In genomic region chr10:84328303-84329093, GRCh38 we compare ENCODE assay signal across 7 cellular contexts.
A peak's percentile ranks its signal among the peaks of the same experiment; 100 is the strongest.
DNase-seq lines count a peak whose midpoint lies in the region; ATAC-seq and TF ChIP-seq lines count a peak whose summit lies in the region.

A gene with protein sequence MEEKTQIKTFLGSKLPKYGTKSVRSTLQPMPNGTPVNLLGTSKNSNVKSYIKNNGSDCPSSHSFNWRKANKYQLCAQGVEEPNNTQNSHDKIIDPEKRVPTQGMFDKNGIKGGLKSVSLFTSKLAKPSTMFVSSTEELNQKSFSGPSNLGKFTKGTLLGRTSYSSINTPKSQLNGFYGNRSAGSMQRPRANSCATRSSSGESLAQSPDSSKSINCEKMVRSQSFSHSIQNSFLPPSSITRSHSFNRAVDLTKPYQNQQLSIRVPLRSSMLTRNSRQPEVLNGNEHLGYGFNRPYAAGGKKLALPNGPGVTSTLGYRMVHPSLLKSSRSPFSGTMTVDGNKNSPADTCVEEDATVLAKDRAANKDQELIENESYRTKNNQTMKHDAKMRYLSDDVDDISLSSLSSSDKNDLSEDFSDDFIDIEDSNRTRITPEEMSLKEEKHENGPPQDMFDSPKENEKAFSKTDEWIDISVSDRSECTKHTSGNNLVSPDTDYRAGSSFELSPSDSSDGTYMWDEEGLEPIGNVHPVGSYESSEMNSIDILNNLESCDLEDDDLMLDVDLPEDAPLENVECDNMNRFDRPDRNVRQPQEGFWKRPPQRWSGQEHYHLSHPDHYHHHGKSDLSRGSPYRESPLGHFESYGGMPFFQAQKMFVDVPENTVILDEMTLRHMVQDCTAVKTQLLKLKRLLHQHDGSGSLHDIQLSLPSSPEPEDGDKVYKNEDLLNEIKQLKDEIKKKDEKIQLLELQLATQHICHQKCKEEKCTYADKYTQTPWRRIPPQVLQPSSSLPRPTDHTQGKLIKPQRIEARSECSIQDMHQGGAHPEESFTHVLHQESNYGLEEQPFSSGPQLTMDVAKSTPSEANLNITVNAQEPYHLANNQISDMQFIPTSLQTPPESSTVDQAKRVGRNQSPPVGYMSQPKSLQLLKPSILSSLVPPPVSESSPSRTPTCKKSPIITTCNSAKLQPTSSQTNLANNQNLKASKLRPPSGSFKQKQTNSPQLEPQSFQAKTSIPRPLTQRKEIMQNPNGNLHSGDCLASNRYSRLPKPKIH (plus strand): TSS chr10:84328589. CDS start chr10:84371053, 42,464 bp downstream.

- DNase-seq in NCI-H1417 treated with DMSO at 0.1 percent for 48 hours (lab: John Stamatoyannopoulos, UW) (peak; percentile 32), T-helper 9 cell (peak; percentile 91), astrocyte of the cerebellum (ENCODE audit: low read depth) (peak; percentile 74), hepatic stellate cell (ENCODE audit: low spot score) (peak; percentile 99), retina (peak; percentile 85)

- ATAC-seq in GM18499 (IDR thresholded peaks at IDR 0.05; ENCODE audit: insufficient read depth, unreplicated experiment), result peak; percentile 27
- peak; percentile 69 for ATAC-seq in HG02798 (IDR thresholded peaks at IDR 0.05; ENCODE audit: poor library complexity, unreplicated experiment)

- peak within 1 kb of the TSS; percentile 54 for H3K4me3 ChIP-seq in astrocyte of the cerebellum (ENCODE audit: low read depth, low read length)

- TF ChIP-seq CTCF in astrocyte of the cerebellum (IDR thresholded peaks at IDR 0.05; ENCODE audit: low read depth, low read length, missing control alignments), result no peak

- in situ Hi-C loops in astrocyte of the cerebellum (cut with HindIII; ENCODE audit: low sequenced_read_pairs), result no loop called here

Comparison
In these comparisons a context has a peak if more than half of its experiments do, and no peak if none do; other contexts are left out.
1. Peak in every context shown above with its lines: DNase-seq, ATAC-seq and H3K4me3 ChIP-seq.
2. DNase-seq: peak in every context shown above with its lines; median percentile 99 in hepatic stellate cell; 91 in T-helper 9 cell; 85 in retina; 74 in astrocyte of the cerebellum; 32 in NCI-H1417 treated with DMSO at 0.1 percent for 48 hours.